In the genomic region with DNA sequence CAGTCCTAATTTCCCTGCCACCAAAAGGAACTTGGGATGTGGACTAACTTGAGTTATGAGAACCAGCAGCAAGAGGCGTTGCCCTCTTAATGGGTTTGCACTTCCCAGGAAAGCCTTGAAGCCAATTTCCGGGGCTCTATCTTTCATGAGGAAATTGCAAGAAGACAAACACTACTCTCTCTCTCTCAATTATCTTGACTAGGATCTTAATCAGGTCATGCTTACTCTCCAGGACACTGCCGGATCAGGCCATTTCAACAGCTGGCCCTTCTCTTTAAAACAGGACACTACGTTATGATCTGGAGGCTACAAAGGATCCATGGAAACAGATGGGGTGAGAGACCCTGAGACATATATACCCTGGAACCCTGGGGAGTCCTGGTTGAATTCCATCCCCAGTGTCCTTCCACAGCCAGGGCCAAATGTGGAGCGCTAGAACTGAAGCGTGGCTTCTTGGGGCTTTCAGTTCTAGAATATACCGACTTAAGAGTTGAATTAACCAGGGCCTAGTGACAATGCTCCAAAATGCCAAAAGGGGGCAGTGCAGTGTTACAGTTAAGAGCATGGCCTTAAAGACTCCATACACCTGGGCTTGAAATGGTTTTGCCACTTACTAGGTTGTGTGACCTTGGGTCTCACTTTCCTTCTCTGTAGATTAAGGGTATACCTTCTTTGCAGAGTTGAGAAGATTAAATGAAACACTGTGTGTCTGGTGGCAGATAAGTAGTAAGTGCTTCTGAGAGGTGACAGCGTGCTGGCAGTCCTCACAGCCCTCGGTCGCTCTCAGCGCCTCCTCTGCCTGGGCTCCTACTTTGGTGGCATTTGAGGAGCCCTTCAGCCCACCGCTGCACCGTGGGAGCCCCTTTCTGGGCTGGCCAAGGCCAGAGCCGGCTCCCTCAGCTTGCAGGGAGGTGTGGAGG, we compare ENCODE assay signal across 1 cellular context.
TF ChIP-seq lines count a peak whose summit lies in the region.

No MANE protein-coding gene starts in this region.

TF ChIP-seq in HepG2, 621 proteins besides CTCF, POLR2A, EP300 and RAD21:
- no peak for TF ChIP-seq KAT2B (IDR thresholded peaks at IDR 0.05; ENCODE audit: borderline replicate concordance, low read depth, low read length)
- 0 out of 2 replicates have a peak, but pooled peaks have one; percentile 59 for TF ChIP-seq MIER2 (CRISPR knock-in tag; IDR thresholded peaks at IDR 0.05)
- TF ChIP-seq ARNT2 (CRISPR knock-in tag; IDR thresholded peaks at IDR 0.05; ENCODE audit: low read depth) = no peak
- no peak for TF ChIP-seq ZBTB1 (CRISPR knock-in tag; IDR thresholded peaks at IDR 0.05; ENCODE audit: borderline replicate concordance)
- peak; percentile 83 for TF ChIP-seq STAG1 (CRISPR knock-in tag; IDR thresholded peaks at IDR 0.05)
- TF ChIP-seq SMC3 (IDR thresholded peaks at IDR 0.05; ENCODE audit: low read length) = peak; percentile 79
- TF ChIP-seq, protein P1, sequence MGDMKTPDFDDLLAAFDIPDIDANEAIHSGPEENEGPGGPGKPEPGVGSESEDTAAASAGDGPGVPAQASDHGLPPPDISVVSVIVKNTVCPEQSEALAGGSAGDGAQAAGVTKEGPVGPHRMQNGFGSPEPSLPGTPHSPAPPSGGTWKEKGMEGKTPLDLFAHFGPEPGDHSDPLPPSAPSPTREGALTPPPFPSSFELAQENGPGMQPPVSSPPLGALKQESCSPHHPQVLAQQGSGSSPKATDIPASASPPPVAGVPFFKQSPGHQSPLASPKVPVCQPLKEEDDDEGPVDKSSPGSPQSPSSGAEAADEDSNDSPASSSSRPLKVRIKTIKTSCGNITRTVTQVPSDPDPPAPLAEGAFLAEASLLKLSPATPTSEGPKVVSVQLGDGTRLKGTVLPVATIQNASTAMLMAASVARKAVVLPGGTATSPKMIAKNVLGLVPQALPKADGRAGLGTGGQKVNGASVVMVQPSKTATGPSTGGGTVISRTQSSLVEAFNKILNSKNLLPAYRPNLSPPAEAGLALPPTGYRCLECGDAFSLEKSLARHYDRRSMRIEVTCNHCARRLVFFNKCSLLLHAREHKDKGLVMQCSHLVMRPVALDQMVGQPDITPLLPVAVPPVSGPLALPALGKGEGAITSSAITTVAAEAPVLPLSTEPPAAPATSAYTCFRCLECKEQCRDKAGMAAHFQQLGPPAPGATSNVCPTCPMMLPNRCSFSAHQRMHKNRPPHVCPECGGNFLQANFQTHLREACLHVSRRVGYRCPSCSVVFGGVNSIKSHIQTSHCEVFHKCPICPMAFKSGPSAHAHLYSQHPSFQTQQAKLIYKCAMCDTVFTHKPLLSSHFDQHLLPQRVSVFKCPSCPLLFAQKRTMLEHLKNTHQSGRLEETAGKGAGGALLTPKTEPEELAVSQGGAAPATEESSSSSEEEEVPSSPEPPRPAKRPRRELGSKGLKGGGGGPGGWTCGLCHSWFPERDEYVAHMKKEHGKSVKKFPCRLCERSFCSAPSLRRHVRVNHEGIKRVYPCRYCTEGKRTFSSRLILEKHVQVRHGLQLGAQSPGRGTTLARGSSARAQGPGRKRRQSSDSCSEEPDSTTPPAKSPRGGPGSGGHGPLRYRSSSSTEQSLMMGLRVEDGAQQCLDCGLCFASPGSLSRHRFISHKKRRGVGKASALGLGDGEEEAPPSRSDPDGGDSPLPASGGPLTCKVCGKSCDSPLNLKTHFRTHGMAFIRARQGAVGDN (CRISPR knock-in tag; IDR thresholded peaks at IDR 0.05) = peak; percentile 17; the same call in 1 of the 2 replicates
- TF ChIP-seq TEAD3 (CRISPR knock-in tag; optimal IDR thresholded peaks at IDR 0.05; ENCODE audit: borderline replicate concordance) = no peak
- TF ChIP-seq FOXK1 (CRISPR knock-in tag; IDR thresholded peaks at IDR 0.05; ENCODE audit: borderline replicate concordance, low read depth) = no peak
- no peak for TF ChIP-seq KAT7 (CRISPR knock-in tag; IDR thresholded peaks at IDR 0.05; ENCODE audit: borderline replicate concordance)
